Comparison of ENCODE assay signal across 33 cellular contexts in the genomic region with DNA sequence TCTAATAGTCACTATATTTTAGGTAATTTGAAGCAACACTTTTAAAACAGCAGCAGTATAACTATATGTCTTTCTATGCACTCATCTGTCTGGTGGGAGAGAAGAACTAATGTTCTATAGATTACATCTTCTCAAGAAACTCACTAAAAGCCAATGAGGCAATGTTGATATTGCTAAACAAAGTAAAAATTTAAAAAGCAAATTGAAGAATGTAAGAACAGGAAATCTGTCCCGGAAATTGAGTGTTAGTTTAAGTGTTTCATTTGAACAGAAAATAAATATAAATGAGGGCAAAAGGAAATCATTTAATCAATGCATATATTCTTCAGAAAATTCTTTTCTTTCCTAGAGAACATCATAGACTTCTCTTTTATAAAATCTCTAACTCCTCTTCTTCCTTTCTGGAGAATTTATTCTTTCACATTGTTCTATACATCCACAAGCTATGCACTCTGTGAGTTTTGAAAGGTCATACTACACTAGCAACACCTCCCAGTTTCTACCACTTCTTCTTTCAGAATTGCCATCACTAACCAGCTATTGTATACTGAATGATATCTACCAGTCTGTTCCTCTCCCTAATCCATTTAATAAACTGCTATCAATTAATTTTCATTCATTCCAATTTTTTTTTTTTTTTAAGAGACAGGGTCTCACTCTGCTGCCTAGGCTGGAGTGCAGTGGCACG.
"Had no signal": no experiment of that assay in that cellular context is flagged by ENCODE, and none has a peak within 500 bp of the region (broad histone marks: within the 10 kb centered on the region; RNA-seq: fewer than 3 reads in every experiment).

No MANE protein-coding gene starts in this region.

- H3K4me3 ChIP-seq: MG63, PC-9, SJCRH30 had no signal

- H3K36me3 ChIP-seq: MG63, SJCRH30 had no signal

- DNase-seq: Kasumi-1, MG63, NCI-H1048, NCI-H1092 treated with DMSO at 0.1 percent for 48 hours, NCI-H1105 treated with DMSO at 0.1 percent for 48 hours, NCI-H1417, NCI-H1436, NCI-H146, NCI-H1694, NCI-H187, NCI-H1930, NCI-H2029 treated with DMSO at 0.1 percent for 48 hours, NCI-H2081 treated with DMSO at 0.1 percent for 48 hours, NCI-H2107, NCI-H2171, NCI-H226, NCI-H446 treated with DMSO at 0.1 percent for 48 hours, NCI-H510A, NCI-H524, NCI-H526, NCI-H69, NCI-H748 treated with DMSO at 0.1 percent for 48 hours, NCI-H82, PC-9, SHP77, SIG-M5, SJCRH30, SK-N-SH, SW 1271, T-helper 1 cell had no signal

- H2AFZ ChIP-seq: PC-9 had no signal

- H3K4me2 ChIP-seq: PC-9, SK-N-SH had no signal

- H3K27ac ChIP-seq: PC-9, RWPE1, SJCRH30 had no signal

- H3K4me1 ChIP-seq: SJCRH30 had no signal

- H3K9me3 ChIP-seq: MG63, SJCRH30, SK-N-SH had no signal

- H3K9ac ChIP-seq: SK-N-SH had no signal

- H3K27me3 ChIP-seq: MG63, SJCRH30 had no signal

- ATAC-seq: Panc1, Right ventricle myocardium inferior had no signal
